In genomic region chr7:24778543-24779282, GRCh38 we compare ENCODE assay signal across 10 cellular contexts. TPM values are rescaled to one million over a fixed set of nuclear protein-coding genes. Genes with fewer than 3 reads are reported as not detected.
DNase-seq lines count a peak whose midpoint lies in the region; ATAC-seq and TF ChIP-seq lines count a peak whose summit lies in the region.
"Had no signal": no experiment of that assay in that cellular context is flagged by ENCODE, and none has a peak within 500 bp of the region (broad histone marks: within the 10 kb centered on the region; RNA-seq: fewer than 3 reads in every experiment).

No MANE protein-coding gene starts in this region.

- H3K9me3 ChIP-seq in spleen: peaks cover 0 to 11% (median 6%) of the 10 kb centered on the region in 8 donors
- H3K9me3 ChIP-seq: SJSA1 had no signal

- ATAC-seq in HG03354 (IDR thresholded peaks at IDR 0.05; ENCODE audit: poor library complexity, severe bottlenecking, unreplicated experiment) (peak; percentile 50), omental fat pad (ENCODE audit: low FRiP score) (peak; percentile 49)

- TF ChIP-seq CTCF in omental fat pad (IDR thresholded peaks at IDR 0.05) (no peak), spleen (IDR thresholded peaks at IDR 0.05 in 8 of 11, conservative IDR thresholded peaks at IDR 0.05 in 3 of 11) (no peak)

- peak; percentile 25 for DNase-seq in activated CD4-positive, alpha-beta T cell treated with anti-CD3 and anti-CD28 coated beads for 48 hours
- no peak for DNase-seq in activated CD4-positive, alpha-beta T cell treated with anti-CD3 and anti-CD28 coated beads, Interleukin-2, amount 50 U/mL, for 1 hour
- DNase-seq in amniotic stem cell (lab: John Stamatoyannopoulos, UW) (peak; percentile 75), omental fat pad (ENCODE audit: low spot score) (no peak), mesenteric fat pad (ENCODE audit: low spot score) (no peak), iPS-NIHi11 (ENCODE audit: low spot score) (no peak), spleen (no peak)

- H3K4me1 ChIP-seq in spleen: peaks cover 0 to 4% (median 0%) of the 10 kb centered on the region in 6 donors
- H3K4me1 ChIP-seq: A549 had no signal

- no peak for TF ChIP-seq POLR2A in spleen (IDR thresholded peaks at IDR 0.05)

- intact Hi-C loops in spleen (cut with DNase I; ENCODE audit: low total_unique reads): no loop called here

- H3K27ac ChIP-seq in spleen: no peak overlapping the region
- H3K27ac ChIP-seq: SJSA1 had no signal

- WGBS in spleen, 5 donors: 64 to 80% (median 72%) methylated on average over 9 of the region's 9 CpGs

- no peaks in the 10 kb centered on the region for H3K27me3 ChIP-seq in spleen (replicated peaks in 1 of 7)
- H3K27me3 ChIP-seq: SJSA1 had no signal

- H3K36me3 ChIP-seq in spleen: no peaks in the 10 kb centered on the region
- H3K36me3 ChIP-seq: SJSA1 had no signal

- H3K4me3 ChIP-seq in spleen: no peak overlapping the region
- H3K4me3 ChIP-seq: A549, SJSA1 had no signal

RNA-seq across cellular contexts. Expression of gene GSDME, which starts 21.4 kb away (rescaled TPM):
- total RNA-seq in omental fat pad (10 to 100 TPM; 14.8 to 58.3 (median 30.7) TPM), mesenteric fat pad (12.9 TPM), spleen (1 to 10 TPM; 2.3 to 9.7 (median 4.3) TPM)
- polyA plus RNA-seq in spleen: 1 to 10 TPM; 2.3 to 6.0 (median 4.1) TPM

Comparison
In these comparisons a context has a peak if more than half of its experiments do, and no peak if none do; other contexts are left out.
1. DNase-seq: peak in activated CD4-positive, alpha-beta T cell treated with anti-CD3 and anti-CD28 coated beads for 48 hours (single experiment) and amniotic stem cell (single experiment); none in activated CD4-positive, alpha-beta T cell treated with anti-CD3 and anti-CD28 coated beads, Interleukin-2, amount 50 U/mL, for 1 hour (single experiment), omental fat pad (single experiment), mesenteric fat pad (single experiment), iPS-NIHi11 (single experiment) and spleen (single experiment).